8 cellular contexts compared by ENCODE assay signal in the genomic region with DNA sequence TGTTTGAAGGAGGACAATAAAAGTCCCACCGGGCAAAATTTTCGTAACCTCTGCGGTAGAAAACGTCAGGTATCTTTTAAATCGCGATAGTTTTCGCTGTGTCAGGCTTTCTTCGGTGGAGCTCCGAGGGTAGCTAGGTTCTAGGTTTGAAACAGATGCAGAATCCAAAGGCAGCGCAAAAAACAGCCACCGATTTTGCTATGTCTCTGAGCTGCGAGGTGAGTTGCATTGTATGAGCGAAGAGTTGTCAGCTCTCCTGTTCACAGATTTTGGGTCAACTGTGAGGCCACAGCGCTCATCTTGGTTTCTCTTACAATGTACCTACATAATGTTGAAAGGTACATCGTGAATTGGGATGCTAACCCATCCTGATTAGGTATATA. TPM values are rescaled to one million over a fixed set of nuclear protein-coding genes. Genes with fewer than 3 reads are reported as not detected.
A peak's percentile ranks its signal among the peaks of the same experiment; 100 is the strongest.
DNase-seq lines count a peak whose midpoint lies in the region; ATAC-seq and TF ChIP-seq lines count a peak whose summit lies in the region.

No MANE protein-coding gene starts in this region.

- ATAC-seq in activated T-helper 17 cell treated with anti-CD3 and anti-CD28 coated beads, Interleukin-2, amount 50 U/mL, for 72 hours (replicated peaks) = peak; percentile 5
- ATAC-seq in GM21723 (IDR thresholded peaks at IDR 0.05; ENCODE audit: unreplicated experiment) = no peak
- ATAC-seq in GM18517 (IDR thresholded peaks at IDR 0.05; ENCODE audit: unreplicated experiment) = no peak

- no peak overlapping the region for H2AFZ ChIP-seq in trophoblast cell (ENCODE audit: insufficient read depth, low read length, poor library complexity)

- H3K79me1 ChIP-seq in trophoblast cell (ENCODE audit: low read length) = peaks cover 9% of the 10 kb centered on the region

- H3K4me1 Mint-ChIP-seq in IgD-negative memory B cell (peaks cover 19 to 37% (median 32%) of the 10 kb centered on the region in 3 donors), glutamatergic neuron (ENCODE audit: low read depth, unreplicated experiment) (peaks cover 9% of the 10 kb centered on the region)
- peaks cover 33% of the 10 kb centered on the region for H3K4me1 Mint-ChIP-seq in activated T-helper 17 cell treated with anti-CD3 and anti-CD28 coated beads, Interleukin-2, amount 50 U/mL, for 72 hours

- H3K18ac ChIP-seq in trophoblast cell (ENCODE audit: low read length) = no peak overlapping the region

- H3K9me3 ChIP-seq in trophoblast cell (ENCODE audit: insufficient read depth, low read depth, low read length) = no peaks in the 10 kb centered on the region

- H3K4me2 ChIP-seq in trophoblast cell (ENCODE audit: low read length) = peak overlapping the region; percentile 87

- POLR2A ChIA-PET in BJ (lab: Charles Lee) = interaction anchor here (0.6 kb wide), 1 partner anchor 230 kb away, joined by 5 read pairs; no protein-coding TSS in a partner anchor

- peak overlapping the region; percentile 96 for H3K9ac ChIP-seq in trophoblast cell (ENCODE audit: low read length)

- peaks cover 2% of the 10 kb centered on the region for H3K79me2 ChIP-seq in trophoblast cell (ENCODE audit: control insufficient read depth, insufficient read depth, low read length, poor library complexity)

- H3K4ac ChIP-seq in trophoblast cell (ENCODE audit: low read depth, low read length) = no peak overlapping the region

- H3K36me3 Mint-ChIP-seq in IgD-negative memory B cell (peaks cover 3% of the 10 kb centered on the region), glutamatergic neuron (ENCODE audit: unreplicated experiment) (no peaks in the 10 kb centered on the region)
- peaks cover 14% of the 10 kb centered on the region for H3K36me3 Mint-ChIP-seq in activated T-helper 17 cell treated with anti-CD3 and anti-CD28 coated beads, Interleukin-2, amount 50 U/mL, for 72 hours (ENCODE audit: low read depth)

- H3K27me3 ChIP-seq in BJ (ENCODE audit: control insufficient read depth, insufficient read depth, low read length) = no peaks in the 10 kb centered on the region
- no peaks in the 10 kb centered on the region for H3K27me3 ChIP-seq in trophoblast cell (ENCODE audit: insufficient read depth, low read length)

- peak overlapping the region; percentile 98 to 99 (median 98) for H3K4me3 Mint-ChIP-seq in IgD-negative memory B cell
- peak overlapping the region; percentile 96 for H3K4me3 Mint-ChIP-seq in activated T-helper 17 cell treated with anti-CD3 and anti-CD28 coated beads, Interleukin-2, amount 50 U/mL, for 72 hours
- peak overlapping the region; percentile 95 for H3K4me3 Mint-ChIP-seq in glutamatergic neuron (ENCODE audit: unreplicated experiment)

- CTCF ChIA-PET in BJ (lab: Yijun Ruan, JAX) = interaction anchor here (1.0 to 2.5 kb wide), 4 partner anchors 8 to 39 kb away, joined by 3 to 6 read pairs (median 3); a partner anchor contains a TSS

- H3K14ac ChIP-seq in trophoblast cell (ENCODE audit: low read length) = peak overlapping the region; percentile 19

- H3K9me3 Mint-ChIP-seq in IgD-negative memory B cell (no peaks in the 10 kb centered on the region), glutamatergic neuron (ENCODE audit: unreplicated experiment) (peaks cover 9% of the 10 kb centered on the region)
- no peaks in the 10 kb centered on the region for H3K9me3 Mint-ChIP-seq in activated T-helper 17 cell treated with anti-CD3 and anti-CD28 coated beads, Interleukin-2, amount 50 U/mL, for 72 hours

- no peak overlapping the region for H2AK5ac ChIP-seq in trophoblast cell (ENCODE audit: low read length)

- no peak overlapping the region for H2BK12ac ChIP-seq in trophoblast cell (ENCODE audit: low read length)

- peaks cover 0 to 3% of the 10 kb centered on the region in 2 experiments for H3K4me1 ChIP-seq in trophoblast cell (ENCODE audit: control insufficient read depth in 1 of 2, insufficient read depth in 2 of 2, low read length in 2 of 2)

- no CpG with 5 or more reads among the region's 15 CpGs for WGBS in trophoblast cell (ENCODE audit: extremely low coverage, insufficient coverage, insufficient read length)

- H3K27me3 Mint-ChIP-seq in IgD-negative memory B cell (no peaks in the 10 kb centered on the region), glutamatergic neuron (ENCODE audit: unreplicated experiment) (peaks cover 2% of the 10 kb centered on the region)
- no peaks in the 10 kb centered on the region for H3K27me3 Mint-ChIP-seq in activated T-helper 17 cell treated with anti-CD3 and anti-CD28 coated beads, Interleukin-2, amount 50 U/mL, for 72 hours

- peak overlapping the region; percentile 74 for H3K27ac ChIP-seq in trophoblast cell (ENCODE audit: low read depth, low read length)

- no peak overlapping the region for H2BK5ac ChIP-seq in trophoblast cell (ENCODE audit: low read depth, low read length, poor library complexity)

- TF ChIP-seq CTCF in BJ (IDR thresholded peaks at IDR 0.05; ENCODE audit: insufficient read depth, low read depth, low read length) = no peak
- TF ChIP-seq CTCF in glutamatergic neuron (IDR thresholded peaks at IDR 0.05; ENCODE audit: partially characterized antibody, unreplicated experiment) = no peak

- H4K91ac ChIP-seq in trophoblast cell (ENCODE audit: low read depth, low read length) = peak overlapping the region; percentile 0

- H3K4me3 ChIP-seq in BJ (ENCODE audit: low read depth, low read length) (peak overlapping the region; percentile 83), trophoblast cell (ENCODE audit: low read depth, low read length) (peak overlapping the region; percentile 88)

- H4K12ac ChIP-seq in trophoblast cell (ENCODE audit: low read depth, low read length) = no peak overlapping the region

- DNase-seq in BJ (ENCODE audit: low read depth) = no peak
- DNase-seq in glutamatergic neuron = no peak
- DNase-seq in trophoblast cell = peak; percentile 21 to 52
- DNase-seq in middle frontal gyrus (ENCODE audit: extremely low spot score, low spot score) = no peak

- no peak overlapping the region for H4K8ac ChIP-seq in trophoblast cell (ENCODE audit: low read depth, low read length)

- H2BK120ac ChIP-seq in trophoblast cell (ENCODE audit: insufficient read depth, low read length, poor library complexity) = no peak overlapping the region

- peak overlapping the region; percentile 98 to 100 (median 100) for H3K27ac Mint-ChIP-seq in IgD-negative memory B cell
- H3K27ac Mint-ChIP-seq in activated T-helper 17 cell treated with anti-CD3 and anti-CD28 coated beads, Interleukin-2, amount 50 U/mL, for 72 hours = peak overlapping the region; percentile 99
- H3K27ac Mint-ChIP-seq in glutamatergic neuron (ENCODE audit: unreplicated experiment) = peak overlapping the region; percentile 87

- H3K23ac ChIP-seq in trophoblast cell (ENCODE audit: low read length) = peak overlapping the region; percentile 74

- no peaks in the 10 kb centered on the region for H3K36me3 ChIP-seq in BJ (ENCODE audit: control insufficient read depth, insufficient read depth, low read length)
- peaks cover 0 to 2% of the 10 kb centered on the region in 2 experiments for H3K36me3 ChIP-seq in trophoblast cell (ENCODE audit: control insufficient read depth in 1 of 2, insufficient read depth in 2 of 2, low read length in 2 of 2)

RNA-seq across cellular contexts. Expression of a gene that starts 0.5 kb away (rescaled TPM):
- polyA plus RNA-seq in BJ (2011; rRNA removed) (12.4 and 21.2 TPM in 2 replicates), IgD-negative memory B cell (8.1 TPM)
- 15.8 and 18.5 TPM in 2 replicates for polyA minus RNA-seq in BJ (2011; rRNA and poly(A)+ RNA removed)
- total RNA-seq in activated T-helper 17 cell treated with anti-CD3 and anti-CD28 coated beads, Interleukin-2, amount 50 U/mL, for 72 hours = 10 to 100 TPM; 22.2 to 25.2 TPM
- 58.1 TPM for total RNA-seq in glutamatergic neuron (ENCODE audit: unreplicated experiment)
- 39.6 and 42.1 TPM in 2 replicates for polyA plus RNA-seq in trophoblast cell (2013)

RNA-seq across cellular contexts. Expression of a gene that starts 8.5 kb away (rescaled TPM):
- 2.3 and 4.9 TPM in 2 replicates for polyA plus RNA-seq in BJ (2011; rRNA removed)
- 7.3 and 8.5 TPM in 2 replicates for polyA minus RNA-seq in BJ (2011; rRNA and poly(A)+ RNA removed)
- polyA plus RNA-seq in IgD-negative memory B cell = 8.2 TPM
- 10 to 100 TPM; 10.4 to 13.8 TPM for total RNA-seq in activated T-helper 17 cell treated with anti-CD3 and anti-CD28 coated beads, Interleukin-2, amount 50 U/mL, for 72 hours
- 23.2 TPM for total RNA-seq in glutamatergic neuron (ENCODE audit: unreplicated experiment)
- polyA plus RNA-seq in trophoblast cell (2013) = 12.0 TPM in 2 replicates

Comparison
In these comparisons a context has a peak if more than half of its experiments do, and no peak if none do; other contexts are left out.
1. DNase-seq: peak in trophoblast cell (2 of 2); none in BJ (single experiment), glutamatergic neuron (single experiment) and middle frontal gyrus (single experiment).
2. Peak in every context shown above with its lines, with median percentiles within 50 percentile points of each other: H3K27ac Mint-ChIP-seq and H3K4me3 Mint-ChIP-seq.